In the genomic region with DNA sequence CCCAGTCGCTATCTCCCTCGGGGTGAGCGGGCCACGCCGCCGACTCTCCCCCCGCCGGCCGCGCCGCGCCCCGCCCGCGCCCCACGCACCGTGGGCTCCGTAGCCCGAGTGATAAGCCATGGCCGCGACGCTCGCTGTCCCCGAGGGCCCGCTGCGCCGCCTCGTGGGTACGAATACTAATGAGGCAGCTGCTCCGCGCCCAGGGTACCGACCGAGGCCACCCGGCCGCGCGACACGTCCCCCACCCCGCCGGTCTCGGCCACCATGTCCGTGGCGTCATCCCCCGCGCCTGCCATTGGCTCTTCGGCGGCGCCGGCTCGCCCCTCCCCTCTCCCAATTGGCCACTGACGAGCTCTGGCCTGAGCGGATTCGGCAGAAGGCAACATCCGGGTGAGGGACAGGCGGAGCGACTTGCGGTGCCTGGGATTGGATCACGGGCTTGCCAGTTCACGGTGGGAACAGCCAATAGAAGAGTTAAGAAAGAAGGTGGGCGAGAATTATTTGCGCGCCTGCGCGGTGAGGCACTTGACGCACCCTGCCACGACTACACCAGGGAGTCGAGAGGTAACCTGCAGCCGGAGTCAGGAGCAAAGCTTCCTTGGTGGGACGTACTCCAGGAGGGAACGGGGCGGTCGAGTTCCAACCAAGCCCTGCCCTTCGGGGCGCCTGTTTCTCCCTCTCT, we compare ENCODE assay signal across 1 cellular context.
A peak's percentile ranks its signal among the peaks of the same experiment; 100 is the strongest.
TF ChIP-seq lines count a peak whose summit lies in the region.

A gene with protein sequence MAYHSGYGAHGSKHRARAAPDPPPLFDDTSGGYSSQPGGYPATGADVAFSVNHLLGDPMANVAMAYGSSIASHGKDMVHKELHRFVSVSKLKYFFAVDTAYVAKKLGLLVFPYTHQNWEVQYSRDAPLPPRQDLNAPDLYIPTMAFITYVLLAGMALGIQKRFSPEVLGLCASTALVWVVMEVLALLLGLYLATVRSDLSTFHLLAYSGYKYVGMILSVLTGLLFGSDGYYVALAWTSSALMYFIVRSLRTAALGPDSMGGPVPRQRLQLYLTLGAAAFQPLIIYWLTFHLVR (minus strand): TSS at position 278 of the 682 bp plus-strand sequence. CDS start 158 bp downstream, at position 120.

TF ChIP-seq in HepG2, 621 proteins besides CTCF, POLR2A, EP300 and RAD21 (continued from another document and continues in another):
- TF ChIP-seq TP53 (CRISPR knock-in tag; conservative IDR thresholded peaks at IDR 0.05) = 0 out of 2 replicates have a peak, but pooled peaks have one; percentile 3
- 0 out of 2 replicates have a peak, but pooled peaks have one; percentile 49 for TF ChIP-seq POLR2AphosphoS2 (IDR thresholded peaks at IDR 0.05; ENCODE audit: low read depth, low read length)
- no peak for TF ChIP-seq DNMT3B (CRISPR knock-in tag; conservative IDR thresholded peaks at IDR 0.05)
- TF ChIP-seq MAFF (IDR thresholded peaks at IDR 0.05; ENCODE audit: low read depth, low read length) = no peak
- TF ChIP-seq MED1 (CRISPR knock-in tag; IDR thresholded peaks at IDR 0.05) = peak; percentile 57
- TF ChIP-seq, protein P1, sequence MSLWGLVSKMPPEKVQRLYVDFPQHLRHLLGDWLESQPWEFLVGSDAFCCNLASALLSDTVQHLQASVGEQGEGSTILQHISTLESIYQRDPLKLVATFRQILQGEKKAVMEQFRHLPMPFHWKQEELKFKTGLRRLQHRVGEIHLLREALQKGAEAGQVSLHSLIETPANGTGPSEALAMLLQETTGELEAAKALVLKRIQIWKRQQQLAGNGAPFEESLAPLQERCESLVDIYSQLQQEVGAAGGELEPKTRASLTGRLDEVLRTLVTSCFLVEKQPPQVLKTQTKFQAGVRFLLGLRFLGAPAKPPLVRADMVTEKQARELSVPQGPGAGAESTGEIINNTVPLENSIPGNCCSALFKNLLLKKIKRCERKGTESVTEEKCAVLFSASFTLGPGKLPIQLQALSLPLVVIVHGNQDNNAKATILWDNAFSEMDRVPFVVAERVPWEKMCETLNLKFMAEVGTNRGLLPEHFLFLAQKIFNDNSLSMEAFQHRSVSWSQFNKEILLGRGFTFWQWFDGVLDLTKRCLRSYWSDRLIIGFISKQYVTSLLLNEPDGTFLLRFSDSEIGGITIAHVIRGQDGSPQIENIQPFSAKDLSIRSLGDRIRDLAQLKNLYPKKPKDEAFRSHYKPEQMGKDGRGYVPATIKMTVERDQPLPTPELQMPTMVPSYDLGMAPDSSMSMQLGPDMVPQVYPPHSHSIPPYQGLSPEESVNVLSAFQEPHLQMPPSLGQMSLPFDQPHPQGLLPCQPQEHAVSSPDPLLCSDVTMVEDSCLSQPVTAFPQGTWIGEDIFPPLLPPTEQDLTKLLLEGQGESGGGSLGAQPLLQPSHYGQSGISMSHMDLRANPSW (CRISPR knock-in tag; IDR thresholded peaks at IDR 0.05; ENCODE audit: borderline replicate concordance) = peak; percentile 48; the same call in 1 of the 2 replicates
- peak; percentile 56 for TF ChIP-seq KAT8 (CRISPR knock-in tag; IDR thresholded peaks at IDR 0.05)
- no peak; the same call in 1 of the 2 replicates for TF ChIP-seq IRF2 (CRISPR knock-in tag; IDR thresholded peaks at IDR 0.05)
- no peak for TF ChIP-seq ZNF567 (CRISPR knock-in tag; IDR thresholded peaks at IDR 0.05; ENCODE audit: borderline replicate concordance)
- peak; percentile 52; the same call in 1 of the 2 replicates for TF ChIP-seq JUND (CRISPR knock-in tag; IDR thresholded peaks at IDR 0.05)
- TF ChIP-seq NCOA5 (CRISPR knock-in tag; IDR thresholded peaks at IDR 0.05) = no peak
- peak; percentile 52 for TF ChIP-seq FOXA3 (CRISPR knock-in tag; IDR thresholded peaks at IDR 0.05)
- 0 out of 2 replicates have a peak, but pooled peaks have one; percentile 24 for TF ChIP-seq ZNF558 (CRISPR knock-in tag; IDR thresholded peaks at IDR 0.05; ENCODE audit: borderline replicate concordance)
- no peak for TF ChIP-seq ZBTB38 (CRISPR knock-in tag; IDR thresholded peaks at IDR 0.05)
- peak; percentile 25; the same call in 1 of the 2 replicates for TF ChIP-seq ZNF768 (CRISPR knock-in tag; IDR thresholded peaks at IDR 0.05)
- TF ChIP-seq, protein P2, sequence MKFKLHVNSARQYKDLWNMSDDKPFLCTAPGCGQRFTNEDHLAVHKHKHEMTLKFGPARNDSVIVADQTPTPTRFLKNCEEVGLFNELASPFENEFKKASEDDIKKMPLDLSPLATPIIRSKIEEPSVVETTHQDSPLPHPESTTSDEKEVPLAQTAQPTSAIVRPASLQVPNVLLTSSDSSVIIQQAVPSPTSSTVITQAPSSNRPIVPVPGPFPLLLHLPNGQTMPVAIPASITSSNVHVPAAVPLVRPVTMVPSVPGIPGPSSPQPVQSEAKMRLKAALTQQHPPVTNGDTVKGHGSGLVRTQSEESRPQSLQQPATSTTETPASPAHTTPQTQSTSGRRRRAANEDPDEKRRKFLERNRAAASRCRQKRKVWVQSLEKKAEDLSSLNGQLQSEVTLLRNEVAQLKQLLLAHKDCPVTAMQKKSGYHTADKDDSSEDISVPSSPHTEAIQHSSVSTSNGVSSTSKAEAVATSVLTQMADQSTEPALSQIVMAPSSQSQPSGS (CRISPR knock-in tag; IDR thresholded peaks at IDR 0.05) = peak; percentile 100
- no peak for TF ChIP-seq ZNF367 (CRISPR knock-in tag; IDR thresholded peaks at IDR 0.05; ENCODE audit: borderline replicate concordance)
- no peak for TF ChIP-seq TCF7 (IDR thresholded peaks at IDR 0.05; ENCODE audit: low read depth)
- no peak for TF ChIP-seq GTF2F1 (IDR thresholded peaks at IDR 0.05; ENCODE audit: low read length)
- TF ChIP-seq ZNF615 (CRISPR knock-in tag; IDR thresholded peaks at IDR 0.05; ENCODE audit: borderline replicate concordance) = no peak
- TF ChIP-seq, protein P3, sequence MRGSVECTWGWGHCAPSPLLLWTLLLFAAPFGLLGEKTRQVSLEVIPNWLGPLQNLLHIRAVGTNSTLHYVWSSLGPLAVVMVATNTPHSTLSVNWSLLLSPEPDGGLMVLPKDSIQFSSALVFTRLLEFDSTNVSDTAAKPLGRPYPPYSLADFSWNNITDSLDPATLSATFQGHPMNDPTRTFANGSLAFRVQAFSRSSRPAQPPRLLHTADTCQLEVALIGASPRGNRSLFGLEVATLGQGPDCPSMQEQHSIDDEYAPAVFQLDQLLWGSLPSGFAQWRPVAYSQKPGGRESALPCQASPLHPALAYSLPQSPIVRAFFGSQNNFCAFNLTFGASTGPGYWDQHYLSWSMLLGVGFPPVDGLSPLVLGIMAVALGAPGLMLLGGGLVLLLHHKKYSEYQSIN (CRISPR knock-in tag; IDR thresholded peaks at IDR 0.05; ENCODE audit: borderline replicate concordance) = no peak
- TF ChIP-seq, protein P4, sequence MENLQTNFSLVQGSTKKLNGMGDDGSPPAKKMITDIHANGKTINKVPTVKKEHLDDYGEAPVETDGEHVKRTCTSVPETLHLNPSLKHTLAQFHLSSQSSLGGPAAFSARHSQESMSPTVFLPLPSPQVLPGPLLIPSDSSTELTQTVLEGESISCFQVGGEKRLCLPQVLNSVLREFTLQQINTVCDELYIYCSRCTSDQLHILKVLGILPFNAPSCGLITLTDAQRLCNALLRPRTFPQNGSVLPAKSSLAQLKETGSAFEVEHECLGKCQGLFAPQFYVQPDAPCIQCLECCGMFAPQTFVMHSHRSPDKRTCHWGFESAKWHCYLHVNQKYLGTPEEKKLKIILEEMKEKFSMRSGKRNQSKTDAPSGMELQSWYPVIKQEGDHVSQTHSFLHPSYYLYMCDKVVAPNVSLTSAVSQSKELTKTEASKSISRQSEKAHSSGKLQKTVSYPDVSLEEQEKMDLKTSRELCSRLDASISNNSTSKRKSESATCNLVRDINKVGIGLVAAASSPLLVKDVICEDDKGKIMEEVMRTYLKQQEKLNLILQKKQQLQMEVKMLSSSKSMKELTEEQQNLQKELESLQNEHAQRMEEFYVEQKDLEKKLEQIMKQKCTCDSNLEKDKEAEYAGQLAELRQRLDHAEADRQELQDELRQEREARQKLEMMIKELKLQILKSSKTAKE (CRISPR knock-in tag; IDR thresholded peaks at IDR 0.05; ENCODE audit: borderline replicate concordance) = no peak
- TF ChIP-seq, protein P5, sequence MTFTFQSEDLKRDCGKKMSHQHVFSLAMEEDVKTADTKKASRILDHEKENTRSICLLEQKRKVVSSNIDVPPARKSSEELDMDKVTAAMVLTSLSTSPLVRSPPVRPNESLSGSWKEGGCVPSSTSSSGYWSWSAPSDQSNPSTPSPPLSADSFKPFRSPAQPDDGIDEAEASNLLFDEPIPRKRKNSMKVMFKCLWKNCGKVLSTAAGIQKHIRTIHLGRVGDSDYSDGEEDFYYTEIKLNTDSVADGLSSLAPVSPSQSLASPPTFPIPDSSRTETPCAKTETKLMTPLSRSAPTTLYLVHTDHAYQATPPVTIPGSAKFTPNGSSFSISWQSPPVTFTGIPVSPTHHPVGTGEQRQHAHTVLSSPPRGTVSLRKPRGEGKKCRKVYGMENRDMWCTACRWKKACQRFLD (CRISPR knock-in tag; IDR thresholded peaks at IDR 0.05; ENCODE audit: borderline replicate concordance) = no peak
- TF ChIP-seq, protein P6, sequence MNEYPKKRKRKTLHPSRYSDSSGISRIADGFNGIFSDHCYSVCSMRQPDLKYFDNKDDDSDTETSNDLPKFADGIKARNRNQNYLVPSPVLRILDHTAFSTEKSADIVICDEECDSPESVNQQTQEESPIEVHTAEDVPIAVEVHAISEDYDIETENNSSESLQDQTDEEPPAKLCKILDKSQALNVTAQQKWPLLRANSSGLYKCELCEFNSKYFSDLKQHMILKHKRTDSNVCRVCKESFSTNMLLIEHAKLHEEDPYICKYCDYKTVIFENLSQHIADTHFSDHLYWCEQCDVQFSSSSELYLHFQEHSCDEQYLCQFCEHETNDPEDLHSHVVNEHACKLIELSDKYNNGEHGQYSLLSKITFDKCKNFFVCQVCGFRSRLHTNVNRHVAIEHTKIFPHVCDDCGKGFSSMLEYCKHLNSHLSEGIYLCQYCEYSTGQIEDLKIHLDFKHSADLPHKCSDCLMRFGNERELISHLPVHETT (CRISPR knock-in tag; conservative IDR thresholded peaks at IDR 0.05) = no peak; the same call in 1 of the 2 replicates
- TF ChIP-seq PHF20 (CRISPR knock-in tag; IDR thresholded peaks at IDR 0.05) = peak; percentile 46
- TF ChIP-seq ESRRA (CRISPR knock-in tag; IDR thresholded peaks at IDR 0.05; ENCODE audit: low read depth) = no peak
- TF ChIP-seq PHF21A (CRISPR knock-in tag; IDR thresholded peaks at IDR 0.05) = peak; percentile 45
- TF ChIP-seq HOXA3 (CRISPR knock-in tag; IDR thresholded peaks at IDR 0.05) = peak; percentile 93
- no peak for TF ChIP-seq TRIM24 (CRISPR knock-in tag; IDR thresholded peaks at IDR 0.05)
- no peak for TF ChIP-seq NFRKB (IDR thresholded peaks at IDR 0.05)
- no peak for TF ChIP-seq SMAD3 (CRISPR knock-in tag; IDR thresholded peaks at IDR 0.05)
- TF ChIP-seq, protein P7, sequence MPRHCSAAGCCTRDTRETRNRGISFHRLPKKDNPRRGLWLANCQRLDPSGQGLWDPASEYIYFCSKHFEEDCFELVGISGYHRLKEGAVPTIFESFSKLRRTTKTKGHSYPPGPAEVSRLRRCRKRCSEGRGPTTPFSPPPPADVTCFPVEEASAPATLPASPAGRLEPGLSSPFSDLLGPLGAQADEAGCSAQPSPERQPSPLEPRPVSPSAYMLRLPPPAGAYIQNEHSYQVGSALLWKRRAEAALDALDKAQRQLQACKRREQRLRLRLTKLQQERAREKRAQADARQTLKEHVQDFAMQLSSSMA (CRISPR knock-in tag; IDR thresholded peaks at IDR 0.05) = no peak; the same call in 1 of the 2 replicates
- TF ChIP-seq GABPB1 (CRISPR knock-in tag; IDR thresholded peaks at IDR 0.05) = peak; percentile 96
- TF ChIP-seq ZFP90 (CRISPR knock-in tag; IDR thresholded peaks at IDR 0.05; ENCODE audit: borderline replicate concordance) = peak; percentile 46; the same call in 1 of the 2 replicates
- no peak for TF ChIP-seq RORA (CRISPR knock-in tag; IDR thresholded peaks at IDR 0.05)
- TF ChIP-seq HMGA1 (CRISPR knock-in tag; conservative IDR thresholded peaks at IDR 0.05) = no peak
- no peak for TF ChIP-seq ZNF101 (CRISPR knock-in tag; IDR thresholded peaks at IDR 0.05; ENCODE audit: borderline replicate concordance, low read depth)
- TF ChIP-seq, protein P8, sequence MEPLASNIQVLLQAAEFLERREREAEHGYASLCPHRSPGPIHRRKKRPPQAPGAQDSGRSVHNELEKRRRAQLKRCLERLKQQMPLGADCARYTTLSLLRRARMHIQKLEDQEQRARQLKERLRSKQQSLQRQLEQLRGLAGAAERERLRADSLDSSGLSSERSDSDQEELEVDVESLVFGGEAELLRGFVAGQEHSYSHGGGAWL (CRISPR knock-in tag; IDR thresholded peaks at IDR 0.05) = peak; percentile 39; the same call in 1 of the 2 replicates
- TF ChIP-seq MAFK (conservative IDR thresholded peaks at IDR 0.05 in 1 of 2, IDR thresholded peaks at IDR 0.05 in 1 of 2; ENCODE audit: low read length in 2 of 2) = no peak
- no peak for TF ChIP-seq CBX2 (IDR thresholded peaks at IDR 0.05; ENCODE audit: low read depth, low read length)
- TF ChIP-seq CBX2 (CRISPR knock-in tag; IDR thresholded peaks at IDR 0.05; ENCODE audit: low read depth) = no peak; the same call in 1 of the 2 replicates
- peak; percentile 80 for TF ChIP-seq CREM (IDR thresholded peaks at IDR 0.05)
- TF ChIP-seq CREM (CRISPR knock-in tag; IDR thresholded peaks at IDR 0.05) = no peak
- no peak for TF ChIP-seq HMG20A (CRISPR knock-in tag; IDR thresholded peaks at IDR 0.05; ENCODE audit: borderline replicate concordance)
- no peak for TF ChIP-seq ZNF232 (CRISPR knock-in tag; IDR thresholded peaks at IDR 0.05; ENCODE audit: borderline replicate concordance)
- TF ChIP-seq ZNF549 (CRISPR knock-in tag; IDR thresholded peaks at IDR 0.05) = no peak
- peak; percentile 93 for TF ChIP-seq DMAP1 (CRISPR knock-in tag; IDR thresholded peaks at IDR 0.05)
- TF ChIP-seq ZNF382 (CRISPR knock-in tag; IDR thresholded peaks at IDR 0.05; ENCODE audit: borderline replicate concordance) = no peak
- TF ChIP-seq ARNTL (CRISPR knock-in tag; IDR thresholded peaks at IDR 0.05) = no peak
- no peak for TF ChIP-seq ZSCAN29 (CRISPR knock-in tag; conservative IDR thresholded peaks at IDR 0.05)
- TF ChIP-seq, protein P9, sequence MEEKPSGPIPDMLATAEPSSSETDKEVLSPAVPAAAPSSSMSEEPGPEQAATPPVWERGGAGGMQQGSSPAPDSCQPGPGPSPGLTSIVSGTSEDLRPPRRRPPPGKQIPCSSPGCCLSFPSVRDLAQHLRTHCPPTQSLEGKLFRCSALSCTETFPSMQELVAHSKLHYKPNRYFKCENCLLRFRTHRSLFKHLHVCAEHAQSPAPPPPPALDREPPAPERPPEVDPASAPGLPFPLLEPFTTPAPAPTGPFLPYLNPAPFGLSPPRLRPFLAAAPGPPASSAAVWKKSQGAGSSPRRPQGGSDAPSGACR (CRISPR knock-in tag; IDR thresholded peaks at IDR 0.05) = 0 out of 2 replicates have a peak, but pooled peaks have one; percentile 27
- TF ChIP-seq WIZ (CRISPR knock-in tag; IDR thresholded peaks at IDR 0.05) = no peak
- no peak for TF ChIP-seq ZNF552 (CRISPR knock-in tag; IDR thresholded peaks at IDR 0.05; ENCODE audit: borderline replicate concordance)
- no peak for TF ChIP-seq MATR3 (CRISPR knock-in tag; IDR thresholded peaks at IDR 0.05)
- TF ChIP-seq, protein P10, sequence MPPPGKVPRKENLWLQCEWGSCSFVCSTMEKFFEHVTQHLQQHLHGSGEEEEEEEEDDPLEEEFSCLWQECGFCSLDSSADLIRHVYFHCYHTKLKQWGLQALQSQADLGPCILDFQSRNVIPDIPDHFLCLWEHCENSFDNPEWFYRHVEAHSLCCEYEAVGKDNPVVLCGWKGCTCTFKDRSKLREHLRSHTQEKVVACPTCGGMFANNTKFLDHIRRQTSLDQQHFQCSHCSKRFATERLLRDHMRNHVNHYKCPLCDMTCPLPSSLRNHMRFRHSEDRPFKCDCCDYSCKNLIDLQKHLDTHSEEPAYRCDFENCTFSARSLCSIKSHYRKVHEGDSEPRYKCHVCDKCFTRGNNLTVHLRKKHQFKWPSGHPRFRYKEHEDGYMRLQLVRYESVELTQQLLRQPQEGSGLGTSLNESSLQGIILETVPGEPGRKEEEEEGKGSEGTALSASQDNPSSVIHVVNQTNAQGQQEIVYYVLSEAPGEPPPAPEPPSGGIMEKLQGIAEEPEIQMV (CRISPR knock-in tag; IDR thresholded peaks at IDR 0.05; ENCODE audit: low read depth) = no peak
- TF ChIP-seq FOXJ3 (CRISPR knock-in tag; IDR thresholded peaks at IDR 0.05; ENCODE audit: borderline replicate concordance) = peak; percentile 50; the same call in 1 of the 2 replicates
